Comparison of ENCODE assay signal across 10 cellular contexts in the genomic region with DNA sequence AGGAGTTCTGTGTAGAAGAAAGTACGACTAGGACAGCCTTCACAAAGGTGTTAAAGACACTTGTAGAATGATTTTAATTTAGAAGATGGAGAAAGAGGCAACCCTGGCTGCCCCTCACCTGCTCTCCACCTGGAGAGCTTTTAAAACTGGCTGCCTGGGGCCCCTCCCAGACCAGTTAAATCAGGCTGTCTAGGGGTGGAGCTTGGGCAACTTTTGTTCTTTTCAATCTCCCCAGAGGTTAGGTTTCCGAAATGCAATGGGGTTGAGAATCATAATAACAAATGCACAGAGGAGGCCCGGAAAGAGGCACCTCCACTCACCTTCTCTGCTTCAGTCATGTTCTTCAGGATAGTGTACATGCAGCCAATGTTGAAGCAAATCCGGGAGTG. TPM values are rescaled to one million over a fixed set of nuclear protein-coding genes. Genes with fewer than 3 reads are reported as not detected.
DNase-seq lines count a peak whose midpoint lies in the region; ATAC-seq and TF ChIP-seq lines count a peak whose summit lies in the region.
"Had no signal": no experiment of that assay in that cellular context is flagged by ENCODE, and none has a peak within 500 bp of the region (broad histone marks: within the 10 kb centered on the region; RNA-seq: fewer than 3 reads in every experiment).

No MANE protein-coding gene starts in this region.

- H3K4me1 ChIP-seq in left ventricle myocardium inferior: no peaks in the 10 kb centered on the region

- peak overlapping the region; percentile 54 for H3K27ac ChIP-seq in left ventricle myocardium inferior (replicated peaks)

- intact Hi-C loops in left ventricle myocardium inferior (cut with micrococcal nuclease) (no loop called here), left cardiac atrium (cut with DNase I) (no loop called here)

- no peaks in the 10 kb centered on the region for H3K9me3 ChIP-seq in left ventricle myocardium inferior (replicated peaks)
- H3K9me3 ChIP-seq: HAP-1 had no signal

- TF ChIP-seq CTCF in left ventricle myocardium inferior (IDR thresholded peaks at IDR 0.05; ENCODE audit: borderline replicate concordance): no peak
- no peak for TF ChIP-seq CTCF in type B pancreatic cell (conservative IDR thresholded peaks at IDR 0.05)
- TF ChIP-seq CTCF in osteocyte (IDR thresholded peaks at IDR 0.05): no peak

- H3K9me3 Mint-ChIP-seq in effector memory CD8-positive, alpha-beta T cell: no peaks in the 10 kb centered on the region
- no peaks in the 10 kb centered on the region for H3K9me3 Mint-ChIP-seq in type B pancreatic cell
- no peaks in the 10 kb centered on the region for H3K9me3 Mint-ChIP-seq in osteocyte (ENCODE audit: unreplicated experiment)

- H3K27ac Mint-ChIP-seq in effector memory CD8-positive, alpha-beta T cell: peak overlapping the region; percentile 58 to 79
- H3K27ac Mint-ChIP-seq in type B pancreatic cell: peak overlapping the region; percentile 54
- no peak overlapping the region for H3K27ac Mint-ChIP-seq in osteocyte (ENCODE audit: unreplicated experiment)

- no peaks in the 10 kb centered on the region for H3K36me3 ChIP-seq in left ventricle myocardium inferior
- H3K36me3 ChIP-seq: HAP-1 had no signal

- H3K27me3 Mint-ChIP-seq in effector memory CD8-positive, alpha-beta T cell: peaks cover 5 to 11% of the 10 kb centered on the region in 2 donors
- H3K27me3 Mint-ChIP-seq in type B pancreatic cell: no peaks in the 10 kb centered on the region
- H3K27me3 Mint-ChIP-seq in osteocyte (ENCODE audit: unreplicated experiment): peaks cover 5% of the 10 kb centered on the region

- peak overlapping the region; percentile 39 for H3K4me3 ChIP-seq in left ventricle myocardium inferior
- H3K4me3 ChIP-seq: HAP-1 had no signal

- DNase-seq in left ventricle myocardium inferior (no peak), left cardiac atrium (no peak), type B pancreatic cell (ENCODE audit: extremely low spot score, unreplicated experiment) (no peak), osteocyte (ENCODE audit: extremely low spot score, unreplicated experiment) (no peak), NCI-H748 treated with DMSO at 0.1 percent for 48 hours (lab: John Stamatoyannopoulos, UW) (no peak)
- DNase-seq in effector memory CD8-positive, alpha-beta T cell: no peak
- DNase-seq in central memory CD4-positive, alpha-beta T cell: no peak
- DNase-seq: NCI-H2171 had no signal

- H3K4me1 Mint-ChIP-seq in effector memory CD8-positive, alpha-beta T cell (ENCODE audit: low read depth in 2 of 2): peaks cover 8 to 10% of the 10 kb centered on the region in 2 donors
- peaks cover 13% of the 10 kb centered on the region for H3K4me1 Mint-ChIP-seq in type B pancreatic cell (ENCODE audit: unreplicated experiment)
- no peaks in the 10 kb centered on the region for H3K4me1 Mint-ChIP-seq in osteocyte (ENCODE audit: unreplicated experiment)

- H3K4me3 Mint-ChIP-seq in effector memory CD8-positive, alpha-beta T cell: no peak overlapping the region
- H3K4me3 Mint-ChIP-seq in type B pancreatic cell (no peak overlapping the region), osteocyte (ENCODE audit: unreplicated experiment) (no peak overlapping the region)

- peaks cover 2% of the 10 kb centered on the region for H3K36me3 Mint-ChIP-seq in effector memory CD8-positive, alpha-beta T cell (ENCODE audit: insufficient read depth)
- H3K36me3 Mint-ChIP-seq in type B pancreatic cell: no peaks in the 10 kb centered on the region
- H3K36me3 Mint-ChIP-seq in osteocyte (ENCODE audit: unreplicated experiment): no peaks in the 10 kb centered on the region

- ATAC-seq in left cardiac atrium: no peak
- ATAC-seq in HG03439 (IDR thresholded peaks at IDR 0.05; ENCODE audit: unreplicated experiment): peak; percentile 14
- ATAC-seq in effector memory CD8-positive, alpha-beta T cell (replicated peaks): no peak

- no peaks in the 10 kb centered on the region for H3K27me3 ChIP-seq in left ventricle myocardium inferior (ENCODE audit: low read depth)

RNA-seq across cellular contexts. Expression of a gene that starts 0.4 kb away (rescaled TPM):
- total RNA-seq in left ventricle myocardium inferior (4.5 TPM), left cardiac atrium (10 to 100 TPM in 1 of 2 donors, 1 to 10 TPM in 1; 9.7 to 16.0 TPM), type B pancreatic cell (ENCODE audit: low replicate concordance) (0.68 and 2.2 TPM in 2 replicates), osteocyte (not detected in 2 replicates)

RNA-seq across cellular contexts. Expression of a gene that starts 45.8 kb away (rescaled TPM):
- total RNA-seq in left ventricle myocardium inferior (33.6 TPM), left cardiac atrium (10 to 100 TPM; 62.0 to 71.4 TPM), type B pancreatic cell (ENCODE audit: low replicate concordance) (83.5 and 94.3 TPM in 2 replicates), osteocyte (126 and 127 TPM in 2 replicates)
